ENCODE assay signal across 13 cellular contexts in genomic region chr2:199916980-199917379, GRCh38. TPM values are rescaled to one million over a fixed set of nuclear protein-coding genes. Genes with fewer than 3 reads are reported as not detected.
DNase-seq lines count a peak whose midpoint lies in the region; ATAC-seq and TF ChIP-seq lines count a peak whose summit lies in the region.
"Had no signal": no experiment of that assay in that cellular context is flagged by ENCODE, and none has a peak within 500 bp of the region (broad histone marks: within the 10 kb centered on the region; RNA-seq: fewer than 3 reads in every experiment).

No MANE protein-coding gene starts in this region.

- H2AK5ac ChIP-seq in trophoblast cell (ENCODE audit: low read length) = no peak overlapping the region

- H3K79me2 ChIP-seq in GM23338 (replicated peaks; ENCODE audit: insufficient read depth) (peaks cover 94% of the 10 kb centered on the region), trophoblast cell (ENCODE audit: control insufficient read depth, insufficient read depth, low read length, poor library complexity) (peaks cover 10% of the 10 kb centered on the region)

- H3F3A ChIP-seq in GM23338 (replicated peaks; ENCODE audit: low read depth) = no peaks in the 10 kb centered on the region

- peaks cover 66% of the 10 kb centered on the region for H4K20me1 ChIP-seq in BLaER1
- H4K20me1 ChIP-seq in GM23338 (replicated peaks; ENCODE audit: insufficient read depth) = peaks cover 44% of the 10 kb centered on the region

- H3K4me1 Mint-ChIP-seq in GM23338 = peaks cover 16% of the 10 kb centered on the region
- H3K4me1 Mint-ChIP-seq in endodermal cell = peaks cover 5% of the 10 kb centered on the region
- peaks cover 15% of the 10 kb centered on the region for H3K4me1 Mint-ChIP-seq in stimulated activated effector memory CD8-positive, alpha-beta T cell treated with anti-CD3 and anti-CD28 coated beads, Interleukin-12 subunit alpha, Interleukin-12 subunit beta, amount 100 ng/mL, for 72 hours

- H3K9ac ChIP-seq in BLaER1 (no peak overlapping the region), endodermal cell (ENCODE audit: extremely low read depth, low read length, poor library complexity, severe bottlenecking) (no peak overlapping the region), trophoblast cell (ENCODE audit: low read length) (no peak overlapping the region)

- 96 to 100% methylated on average over 3 to 4 of the region's 4 CpGs for WGBS in endodermal cell (ENCODE audit: insufficient coverage in 1 of 2, insufficient read length in 1 of 2), 2 experiments
- no CpG with 5 or more reads among the region's 4 CpGs for WGBS in trophoblast cell (ENCODE audit: extremely low coverage, insufficient coverage, insufficient read length)

- H3K4ac ChIP-seq in trophoblast cell (ENCODE audit: low read depth, low read length) = peak overlapping the region; percentile 78

- ATAC-seq in GM23338 (no peak), GM21825 (IDR thresholded peaks at IDR 0.05; ENCODE audit: unreplicated experiment) (no peak)
- no peak for ATAC-seq in stimulated activated effector memory CD8-positive, alpha-beta T cell treated with anti-CD3 and anti-CD28 coated beads, Interleukin-12 subunit alpha, Interleukin-12 subunit beta, amount 100 ng/mL, for 72 hours
- ATAC-seq: CD8-positive, alpha-beta T cell had no signal

- H3K27ac Mint-ChIP-seq in GM23338 (no peak overlapping the region), endodermal cell (no peak overlapping the region)
- H3K27ac Mint-ChIP-seq in stimulated activated effector memory CD8-positive, alpha-beta T cell treated with anti-CD3 and anti-CD28 coated beads, Interleukin-12 subunit alpha, Interleukin-12 subunit beta, amount 100 ng/mL, for 72 hours = no peak overlapping the region
- H3K27ac Mint-ChIP-seq: CD8-positive, alpha-beta T cell; H9 had no signal

- H2AFZ ChIP-seq in GM23338 (no peak overlapping the region), trophoblast cell (ENCODE audit: insufficient read depth, low read length, poor library complexity) (no peak overlapping the region)

- no peak overlapping the region for H4K8ac ChIP-seq in trophoblast cell (ENCODE audit: low read depth, low read length)

- H3K36me3 ChIP-seq in BLaER1 = peaks cover 72% of the 10 kb centered on the region
- H3K36me3 ChIP-seq in GM23338 (ENCODE audit: insufficient read depth) = peaks cover 39% of the 10 kb centered on the region
- H3K36me3 ChIP-seq in endodermal cell (ENCODE audit: control insufficient read depth, insufficient read depth, low read length) = peaks cover 69% of the 10 kb centered on the region
- peaks cover 12 to 17% of the 10 kb centered on the region in 2 experiments for H3K36me3 ChIP-seq in trophoblast cell (ENCODE audit: control insufficient read depth in 1 of 2, insufficient read depth in 2 of 2, low read length in 2 of 2)
- H3K36me3 ChIP-seq in SJCRH30 = peaks cover 54% of the 10 kb centered on the region

- H3K4me3 Mint-ChIP-seq in GM23338 (no peak overlapping the region), endodermal cell (no peak overlapping the region)
- no peak overlapping the region for H3K4me3 Mint-ChIP-seq in stimulated activated effector memory CD8-positive, alpha-beta T cell treated with anti-CD3 and anti-CD28 coated beads, Interleukin-12 subunit alpha, Interleukin-12 subunit beta, amount 100 ng/mL, for 72 hours
- H3K4me3 Mint-ChIP-seq: CD8-positive, alpha-beta T cell; H9 had no signal

- peaks cover 74% of the 10 kb centered on the region for H3K36me3 Mint-ChIP-seq in GM23338 (ENCODE audit: low read depth)
- peaks cover 67% of the 10 kb centered on the region for H3K36me3 Mint-ChIP-seq in endodermal cell (ENCODE audit: low read depth)
- peaks cover 30% of the 10 kb centered on the region for H3K36me3 Mint-ChIP-seq in stimulated activated effector memory CD8-positive, alpha-beta T cell treated with anti-CD3 and anti-CD28 coated beads, Interleukin-12 subunit alpha, Interleukin-12 subunit beta, amount 100 ng/mL, for 72 hours

- H3K23ac ChIP-seq in trophoblast cell (ENCODE audit: low read length) = no peak overlapping the region

- H3K4me1 ChIP-seq in BLaER1 (peaks cover 22% of the 10 kb centered on the region), GM23338 (ENCODE audit: insufficient read depth) (peaks cover 24% of the 10 kb centered on the region), endodermal cell (ENCODE audit: control insufficient read depth, insufficient read depth, low read length) (no peaks in the 10 kb centered on the region), trophoblast cell (ENCODE audit: control insufficient read depth in 1 of 2, insufficient read depth in 2 of 2, low read length in 2 of 2) (peaks cover under 1 to 10% of the 10 kb centered on the region in 2 experiments), SJCRH30 (no peaks in the 10 kb centered on the region)

- H4K91ac ChIP-seq in trophoblast cell (ENCODE audit: low read depth, low read length) = no peak overlapping the region

- no peak overlapping the region for H3K18ac ChIP-seq in trophoblast cell (ENCODE audit: low read length)

- H3K4me3 ChIP-seq in BLaER1 (peak overlapping the region; percentile 36; the same call in 1 of the 2 replicates), GM23338 (no peak overlapping the region), endodermal cell (ENCODE audit: low read length) (peak overlapping the region; percentile 68), trophoblast cell (ENCODE audit: low read depth, low read length) (no peak overlapping the region), SJCRH30 (no peak overlapping the region)

- H3K4me2 ChIP-seq in BLaER1 (no peak overlapping the region), GM23338 (no peak overlapping the region), trophoblast cell (ENCODE audit: low read length) (no peak overlapping the region)

- no peaks in the 10 kb centered on the region for H3K9me2 ChIP-seq in GM23338 (ENCODE audit: insufficient read depth)

- no peaks in the 10 kb centered on the region for H3K27me3 ChIP-seq in BLaER1
- no peaks in the 10 kb centered on the region for H3K27me3 ChIP-seq in GM23338 (ENCODE audit: insufficient read depth)
- H3K27me3 ChIP-seq in endodermal cell (ENCODE audit: control insufficient read depth, insufficient read depth, low read length, poor library complexity, severe bottlenecking) = no peaks in the 10 kb centered on the region
- H3K27me3 ChIP-seq in trophoblast cell (ENCODE audit: insufficient read depth, low read length) = no peaks in the 10 kb centered on the region
- no peaks in the 10 kb centered on the region for H3K27me3 ChIP-seq in SJCRH30

- peaks cover 49% of the 10 kb centered on the region for H3K9me3 ChIP-seq in BLaER1
- H3K9me3 ChIP-seq in endodermal cell (ENCODE audit: control insufficient read depth, low read length) = peaks cover 54% of the 10 kb centered on the region
- peaks cover 6% of the 10 kb centered on the region for H3K9me3 ChIP-seq in trophoblast cell (ENCODE audit: insufficient read depth, low read depth, low read length)
- H3K9me3 ChIP-seq in SJCRH30 (replicated peaks) = no peaks in the 10 kb centered on the region; the same call in 1 of the 2 replicates

- DNase-seq in GM23338 (ENCODE audit: low spot score) = peak; percentile 8
- no peak for DNase-seq in endodermal cell
- no peak for DNase-seq in trophoblast cell
- DNase-seq in stimulated activated effector memory CD8-positive, alpha-beta T cell treated with anti-CD3 and anti-CD28 coated beads, Interleukin-12 subunit alpha, Interleukin-12 subunit beta, amount 100 ng/mL, for 72 hours (ENCODE audit: low spot score in 2 of 2) = no peak
- no peak for DNase-seq in SJCRH30
- DNase-seq: AML-193; Calu3; CD8-positive, alpha-beta T cell; DMS79 treated with DMSO at 0.1 percent for 48 hours; GF-D8; H9 had no signal

- H3K27me3 Mint-ChIP-seq in GM23338 (ENCODE audit: insufficient read depth, low read depth, poor library complexity) (peaks cover 8% of the 10 kb centered on the region), endodermal cell (ENCODE audit: insufficient read depth) (no peaks in the 10 kb centered on the region)

- H3K9me3 Mint-ChIP-seq in GM23338 (peaks cover 31% of the 10 kb centered on the region), endodermal cell (peaks cover 36% of the 10 kb centered on the region)
- no peaks in the 10 kb centered on the region for H3K9me3 Mint-ChIP-seq in stimulated activated effector memory CD8-positive, alpha-beta T cell treated with anti-CD3 and anti-CD28 coated beads, Interleukin-12 subunit alpha, Interleukin-12 subunit beta, amount 100 ng/mL, for 72 hours

- H2BK120ac ChIP-seq in trophoblast cell (ENCODE audit: insufficient read depth, low read length, poor library complexity) = no peak overlapping the region

- no peak overlapping the region for H4K12ac ChIP-seq in trophoblast cell (ENCODE audit: low read depth, low read length)

- no peak overlapping the region for H3K27ac ChIP-seq in BLaER1
- no peak overlapping the region for H3K27ac ChIP-seq in GM23338 (ENCODE audit: low read depth)
- no peak overlapping the region for H3K27ac ChIP-seq in endodermal cell (ENCODE audit: low read depth, low read length)
- no peak overlapping the region for H3K27ac ChIP-seq in trophoblast cell (ENCODE audit: low read depth, low read length)
- H3K27ac ChIP-seq in SJCRH30 = no peak overlapping the region

- peaks cover under 1% of the 10 kb centered on the region for H3K79me1 ChIP-seq in trophoblast cell (ENCODE audit: low read length)

- no peak overlapping the region for H2BK5ac ChIP-seq in trophoblast cell (ENCODE audit: low read depth, low read length, poor library complexity)

- H2BK12ac ChIP-seq in trophoblast cell (ENCODE audit: low read length) = no peak overlapping the region

- no peak for TF ChIP-seq CTCF in GM23338 (conservative IDR thresholded peaks at IDR 0.05; ENCODE audit: low read depth in 2 of 2)
- TF ChIP-seq CTCF in endodermal cell (conservative IDR thresholded peaks at IDR 0.05) = no peak

- no peak overlapping the region for H3K14ac ChIP-seq in trophoblast cell (ENCODE audit: low read length)

RNA-seq across cellular contexts. Expression of gene C2orf69, which starts 5.9 kb away (rescaled TPM):
- 36.6 and 39.2 TPM in 2 replicates for total RNA-seq in GM23338 (2014; rRNA removed; shearing (Covaris generic))
- 31.2 and 33.4 TPM in 2 replicates for polyA plus RNA-seq in GM23338 (2016; fragmentation: Nextera tagmentation; extraction: Ambion mirVana)
- total RNA-seq in endodermal cell = 10 to 100 TPM; 16.3 to 24.6 TPM
- 15.1 TPM for polyA plus RNA-seq in endodermal cell (2013, experiment 1 of 2)
- 15.9 TPM for polyA plus RNA-seq in endodermal cell (2013, experiment 2 of 2)
- polyA plus RNA-seq in trophoblast cell (2013) = 7.7 and 7.9 TPM in 2 replicates
- 19.4 and 20.7 TPM in 2 replicates for total RNA-seq in SJCRH30 (2014; rRNA removed; shearing (Covaris generic))

RNA-seq across cellular contexts. Expression of gene TYW5, which starts 38.3 kb away (rescaled TPM):
- total RNA-seq in GM23338 (2014; rRNA removed; shearing (Covaris generic)) = 18.4 and 19.6 TPM in 2 replicates
- 10.6 and 12.4 TPM in 2 replicates for polyA plus RNA-seq in GM23338 (2016; fragmentation: Nextera tagmentation; extraction: Ambion mirVana)
- total RNA-seq in endodermal cell = 10 to 100 TPM; 16.0 to 16.3 TPM
- polyA plus RNA-seq in endodermal cell (2013, experiment 1 of 2) = 8.3 TPM
- 9.6 TPM for polyA plus RNA-seq in endodermal cell (2013, experiment 2 of 2)
- 4.1 and 4.4 TPM in 2 replicates for polyA plus RNA-seq in trophoblast cell (2013)
- 9.8 and 11.8 TPM in 2 replicates for total RNA-seq in SJCRH30 (2014; rRNA removed; shearing (Covaris generic))

RNA-seq across cellular contexts. Expression of gene MAIP1, which starts 38.4 kb away (rescaled TPM):
- 36.0 and 59.0 TPM in 2 replicates for total RNA-seq in GM23338 (2014; rRNA removed; shearing (Covaris generic))
- 34.0 and 41.9 TPM in 2 replicates for polyA plus RNA-seq in GM23338 (2016; fragmentation: Nextera tagmentation; extraction: Ambion mirVana)
- total RNA-seq in endodermal cell = 10 to 100 TPM; 20.9 to 23.7 TPM
- polyA plus RNA-seq in endodermal cell (2013, experiment 1 of 2) = 22.7 TPM
- 22.9 TPM for polyA plus RNA-seq in endodermal cell (2013, experiment 2 of 2)
- polyA plus RNA-seq in trophoblast cell (2013) = 17.8 and 18.6 TPM in 2 replicates
- 26.9 and 31.1 TPM in 2 replicates for total RNA-seq in SJCRH30 (2014; rRNA removed; shearing (Covaris generic))

Comparison
In these comparisons a context has a peak if more than half of its experiments do, and no peak if none do; other contexts are left out.
1. H3K4me3 ChIP-seq: peak in BLaER1 (single experiment) and endodermal cell (single experiment); none in GM23338 (single experiment), trophoblast cell (single experiment) and SJCRH30 (single experiment).